10 cellular contexts compared by ENCODE assay signal in the genomic region with DNA sequence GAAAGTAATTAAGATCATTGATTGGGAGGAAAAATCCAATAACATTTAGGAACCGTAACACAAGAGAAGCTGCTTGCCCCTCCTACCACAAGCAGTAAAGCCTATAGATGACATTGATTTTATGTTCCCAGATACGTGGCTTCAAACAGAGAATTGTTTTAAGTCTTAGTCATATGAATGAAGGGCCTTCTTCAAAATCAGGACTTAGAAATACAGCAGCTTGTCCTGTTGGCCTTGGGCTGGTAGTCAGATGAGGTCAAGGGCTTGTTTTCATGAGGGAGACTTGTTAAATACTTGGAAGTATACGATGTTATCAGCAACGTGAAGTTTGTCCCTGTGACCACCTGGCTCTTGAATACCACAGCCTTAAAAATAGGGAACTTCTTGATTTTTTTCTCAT.
"Had no signal": no experiment of that assay in that cellular context is flagged by ENCODE, and none has a peak within 500 bp of the region (broad histone marks: within the 10 kb centered on the region; RNA-seq: fewer than 3 reads in every experiment).

No MANE protein-coding gene starts in this region.

- H3K4me1 Mint-ChIP-seq: stimulated activated memory B cell treated with anti-CD40 and anti-IgM and Interleukin-4, amounts not matched to agents 10 μg/mL and 1 μg/mL and 100 μg/mL, for 72 hours had no signal

- ATAC-seq: gastrocnemius medialis; stimulated activated memory B cell treated with anti-CD40 and anti-IgM and Interleukin-4, amounts not matched to agents 10 μg/mL and 1 μg/mL and 100 μg/mL, for 72 hours; upper lobe of right lung had no signal

- H3K27ac Mint-ChIP-seq: activated naive CD4-positive, alpha-beta T cell treated with anti-CD3 and anti-CD28 coated beads for 36 hours; stimulated activated memory B cell treated with anti-CD40 and anti-IgM and Interleukin-4, amounts not matched to agents 10 μg/mL and 1 μg/mL and 100 μg/mL, for 72 hours had no signal

- DNase-seq: activated CD4-positive, alpha-beta T cell treated with anti-CD3 and anti-CD28 coated beads for 48 hours; activated naive CD4-positive, alpha-beta T cell treated with anti-CD3 and anti-CD28 coated beads for 36 hours; gastrocnemius medialis; stimulated activated CD4-positive, alpha-beta T cell treated with anti-CD3 and anti-CD28 coated beads, Interleukin-1b, Interleukin-23, amount 100 ng/mL, for 48 hours; T-helper 1 cell; WERI-Rb-1 had no signal

- H3K4me3 Mint-ChIP-seq: activated naive CD4-positive, alpha-beta T cell treated with anti-CD3 and anti-CD28 coated beads for 36 hours; mesothelial cell of epicardium; neural progenitor cell; stimulated activated memory B cell treated with anti-CD40 and anti-IgM and Interleukin-4, amounts not matched to agents 10 μg/mL and 1 μg/mL and 100 μg/mL, for 72 hours had no signal

- H3K27me3 ChIP-seq: gastrocnemius medialis, neural progenitor cell, upper lobe of right lung had no signal

- H3K4me3 ChIP-seq: gastrocnemius medialis, neural progenitor cell, upper lobe of right lung had no signal

- H3K9me3 ChIP-seq: gastrocnemius medialis, upper lobe of right lung had no signal

- H3K4me1 ChIP-seq: upper lobe of right lung had no signal

- H3K27me3 Mint-ChIP-seq: stimulated activated memory B cell treated with anti-CD40 and anti-IgM and Interleukin-4, amounts not matched to agents 10 μg/mL and 1 μg/mL and 100 μg/mL, for 72 hours had no signal

- H3K27ac ChIP-seq: gastrocnemius medialis, neural progenitor cell, upper lobe of right lung, WERI-Rb-1 had no signal

- H3K36me3 ChIP-seq: gastrocnemius medialis, neural progenitor cell, upper lobe of right lung, WERI-Rb-1 had no signal

- H3K9me3 Mint-ChIP-seq: activated naive CD4-positive, alpha-beta T cell treated with anti-CD3 and anti-CD28 coated beads for 36 hours; neural progenitor cell had no signal
